ENCODE assay signal across 8 cellular contexts in the genomic region with DNA sequence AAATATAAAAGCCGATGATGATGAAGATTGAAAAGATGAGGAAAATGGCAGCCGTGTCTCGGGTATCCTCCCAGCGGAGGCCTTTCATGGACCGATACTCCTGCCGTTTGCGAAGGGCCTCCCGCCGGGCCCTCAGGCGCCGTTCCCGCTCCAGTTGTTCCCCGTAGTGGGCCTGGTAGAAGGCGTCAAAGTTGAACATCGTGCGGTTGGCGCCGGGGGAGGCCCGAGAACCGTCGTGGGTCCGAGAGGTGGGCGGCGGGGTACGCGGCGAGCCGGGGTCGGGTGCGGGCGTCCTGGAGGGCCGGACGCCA. TPM values are rescaled to one million over a fixed set of nuclear protein-coding genes. Genes with fewer than 3 reads are reported as not detected.
DNase-seq lines count a peak whose midpoint lies in the region; ATAC-seq and TF ChIP-seq lines count a peak whose summit lies in the region.

No MANE protein-coding gene starts in this region.

- H3K79me1 ChIP-seq in trophoblast cell (ENCODE audit: low read length): peaks cover 7% of the 10 kb centered on the region

- peaks cover 92% of the 10 kb centered on the region for H3K79me2 ChIP-seq in PC-3 (ENCODE audit: low read length)
- peaks cover 12% of the 10 kb centered on the region for H3K79me2 ChIP-seq in trophoblast cell (ENCODE audit: control insufficient read depth, insufficient read depth, low read length, poor library complexity)

- H3F3A ChIP-seq in PC-3 (ENCODE audit: low read length, unreplicated experiment): no peaks in the 10 kb centered on the region

- no peak overlapping the region for H3K23ac ChIP-seq in trophoblast cell (ENCODE audit: low read length)

- TF ChIP-seq CTCF in PC-3 (conservative IDR thresholded peaks at IDR 0.05; ENCODE audit: low read depth, low read length): no peak

- H4K20me1 ChIP-seq in PC-3 (ENCODE audit: low read length): peaks cover 14% of the 10 kb centered on the region

- no peak for DNase-seq in PC-3
- no peak for DNase-seq in trophoblast cell
- DNase-seq in NAMALWA (ENCODE audit: low spot score): no peak
- DNase-seq in NCI-H1436 treated with DMSO at 0.1 percent for 48 hours (lab: John Stamatoyannopoulos, UW): no peak
- DNase-seq in posterior vena cava (ENCODE audit: low spot score): no peak

- H3K4ac ChIP-seq in trophoblast cell (ENCODE audit: low read depth, low read length): peak overlapping the region; percentile 1

- no peaks in the 10 kb centered on the region for H3K9me2 ChIP-seq in PC-3 (replicated peaks; ENCODE audit: low read length)

- 1% methylated on average over 33 of the region's 33 CpGs for WGBS in esophagus, 2 donors
- no CpG with 5 or more reads among the region's 33 CpGs for WGBS in trophoblast cell (ENCODE audit: extremely low coverage, insufficient coverage, insufficient read length)

- H3K36me3 ChIP-seq in PC-3 (ENCODE audit: low read depth, low read length) (peaks cover 16% of the 10 kb centered on the region; the same call in 1 of the 2 replicates), esophagus (ENCODE audit: control insufficient read depth in 2 of 2, insufficient read depth in 2 of 2, low read length in 1 of 2) (peaks cover 3 to 5% of the 10 kb centered on the region in 2 donors), trophoblast cell (ENCODE audit: control insufficient read depth in 1 of 2, insufficient read depth in 2 of 2, low read length in 2 of 2) (peaks cover 16 to 18% of the 10 kb centered on the region in 2 experiments)

- H3K4me3 ChIP-seq in PC-3 (ENCODE audit: low read length) (peak overlapping the region; percentile 97), esophagus (ENCODE audit: low read depth in 1 of 2, low read length in 2 of 2) (peak overlapping the region; percentile 66 to 86), trophoblast cell (ENCODE audit: low read depth, low read length) (peak overlapping the region; percentile 98)

- H3K9me3 ChIP-seq in PC-3 (ENCODE audit: low read length): no peaks in the 10 kb centered on the region
- H3K9me3 ChIP-seq in esophagus (ENCODE audit: control insufficient read depth in 2 of 2, insufficient read depth in 1 of 2, low read depth in 1 of 2, low read length in 1 of 2): peaks cover 0 to 3% of the 10 kb centered on the region in 2 donors
- H3K9me3 ChIP-seq in trophoblast cell (ENCODE audit: insufficient read depth, low read depth, low read length): peaks cover 1% of the 10 kb centered on the region

- CTCF ChIA-PET in PC-3 (lab: Charles Lee): no interaction called here

- intact Hi-C loops in PC-3 (cut with micrococcal nuclease) (loop anchor here (2.0 kb wide), 1 partner anchor 22 kb away; no protein-coding TSS in a partner anchor), posterior vena cava (cut with DNase I) (no loop called here)

- H2AK5ac ChIP-seq in trophoblast cell (ENCODE audit: low read length): no peak overlapping the region

- POLR2A ChIA-PET in PC-3 (lab: Charles Lee; ENCODE audit: unreplicated experiment): no interaction called here

- H3K9ac ChIP-seq in PC-3 (ENCODE audit: low read length): peak overlapping the region; percentile 96
- H3K9ac ChIP-seq in trophoblast cell (ENCODE audit: low read length): peak overlapping the region; percentile 98

- no peak overlapping the region for H2BK120ac ChIP-seq in trophoblast cell (ENCODE audit: insufficient read depth, low read length, poor library complexity)

- H3K4me1 ChIP-seq in PC-3 (ENCODE audit: insufficient read depth, low read length): peaks cover 19% of the 10 kb centered on the region
- H3K4me1 ChIP-seq in esophagus (ENCODE audit: control insufficient read depth in 2 of 2, insufficient read depth in 2 of 2, low read length in 1 of 2): peaks cover 4 to 8% of the 10 kb centered on the region in 2 donors
- peaks cover 9 to 14% of the 10 kb centered on the region in 2 experiments for H3K4me1 ChIP-seq in trophoblast cell (ENCODE audit: control insufficient read depth in 1 of 2, insufficient read depth in 2 of 2, low read length in 2 of 2)

- H3K14ac ChIP-seq in trophoblast cell (ENCODE audit: low read length): peak overlapping the region; percentile 72

- H3K27ac ChIP-seq in PC-3 (ENCODE audit: low read length) (peak overlapping the region; percentile 46), esophagus (ENCODE audit: low read depth in 2 of 2, low read length in 1 of 2) (peak overlapping the region; percentile 83 to 84), trophoblast cell (ENCODE audit: low read depth, low read length) (no peak overlapping the region)

- BruUV-seq in PC-3 (replicated peaks; lab: Mats Ljungman, UMichigan): no TSS peak

- no peaks in the 10 kb centered on the region for H3K27me3 ChIP-seq in PC-3 (ENCODE audit: low read length)
- H3K27me3 ChIP-seq in esophagus (ENCODE audit: control insufficient read depth in 1 of 2, insufficient read depth in 2 of 2, low read length in 2 of 2): no peaks in the 10 kb centered on the region
- no peaks in the 10 kb centered on the region for H3K27me3 ChIP-seq in trophoblast cell (ENCODE audit: insufficient read depth, low read length)

- H3K4me2 ChIP-seq in PC-3 (ENCODE audit: low read length) (peak overlapping the region; percentile 96), trophoblast cell (ENCODE audit: low read length) (peak overlapping the region; percentile 95)

- H2AFZ ChIP-seq in PC-3 (ENCODE audit: low read length): peak overlapping the region; percentile 88
- peak overlapping the region; percentile 13 for H2AFZ ChIP-seq in trophoblast cell (ENCODE audit: insufficient read depth, low read length, poor library complexity)

- no peak overlapping the region for H2BK12ac ChIP-seq in trophoblast cell (ENCODE audit: low read length)

- H4K8ac ChIP-seq in trophoblast cell (ENCODE audit: low read depth, low read length): peak overlapping the region; percentile 95

- peak overlapping the region; percentile 67 for H4K91ac ChIP-seq in trophoblast cell (ENCODE audit: low read depth, low read length)

- peak overlapping the region; percentile 3 for H4K12ac ChIP-seq in trophoblast cell (ENCODE audit: low read depth, low read length)

- H3K18ac ChIP-seq in trophoblast cell (ENCODE audit: low read length): peak overlapping the region; percentile 0

- H2BK5ac ChIP-seq in trophoblast cell (ENCODE audit: low read depth, low read length, poor library complexity): no peak overlapping the region

- peak; percentile 2 for ATAC-seq in GM21390 (IDR thresholded peaks at IDR 0.05; ENCODE audit: unreplicated experiment)
- ATAC-seq in PC-3: peak; percentile 1; the same call in 1 of the 2 replicates
- ATAC-seq in HG03378 (IDR thresholded peaks at IDR 0.05; ENCODE audit: unreplicated experiment): no peak

RNA-seq across cellular contexts. Expression of a gene that starts 0.6 kb away (rescaled TPM):
- total RNA-seq in PC-3 (2014; rRNA removed) (2.9 and 4.8 TPM in 2 replicates), posterior vena cava (1 to 10 TPM; 6.2 to 7.7 TPM)
- polyA plus RNA-seq in esophagus: 1 to 10 TPM; 3.9 to 6.1 TPM
- 5.4 and 6.0 TPM in 2 replicates for polyA plus RNA-seq in trophoblast cell (2013)

RNA-seq across cellular contexts. Expression of a gene that starts 0.7 kb away (rescaled TPM):
- total RNA-seq in PC-3 (2014; rRNA removed): 124 and 138 TPM in 2 replicates
- polyA plus RNA-seq in esophagus: 10 to 100 TPM; 39.9 to 43.5 TPM
- 67.3 and 70.4 TPM in 2 replicates for polyA plus RNA-seq in trophoblast cell (2013)
- 10 to 100 TPM; 44.6 to 46.6 TPM for total RNA-seq in posterior vena cava

RNA-seq across cellular contexts. Expression of a gene that starts 15.1 kb away (rescaled TPM):
- total RNA-seq in PC-3 (2014; rRNA removed) (6.3 and 7.7 TPM in 2 replicates), posterior vena cava (1 to 10 TPM; 1.2 to 2.0 TPM)
- polyA plus RNA-seq in esophagus: under 1 TPM; 0.45 to 0.75 TPM
- 0.60 and 0.69 TPM in 2 replicates for polyA plus RNA-seq in trophoblast cell (2013)

RNA-seq across cellular contexts. Expression of a gene that starts 36.8 kb away (rescaled TPM):
- total RNA-seq in PC-3 (2014; rRNA removed) (145 and 163 TPM in 2 replicates), posterior vena cava (1 to 10 TPM; 3.4 to 4.0 TPM)
- polyA plus RNA-seq in esophagus: 1 to 10 TPM; 1.6 to 2.4 TPM
- polyA plus RNA-seq in trophoblast cell (2013): 6.4 and 6.6 TPM in 2 replicates

RNA-seq across cellular contexts. Expression of a gene that starts 55.9 kb away (rescaled TPM):
- total RNA-seq in PC-3 (2014; rRNA removed) (38.6 and 41.4 TPM in 2 replicates), posterior vena cava (1 to 10 TPM; 7.0 to 7.1 TPM)
- polyA plus RNA-seq in esophagus: 10 to 100 TPM; 22.6 to 28.3 TPM
- 21.8 and 23.2 TPM in 2 replicates for polyA plus RNA-seq in trophoblast cell (2013)
